In the genomic region with DNA sequence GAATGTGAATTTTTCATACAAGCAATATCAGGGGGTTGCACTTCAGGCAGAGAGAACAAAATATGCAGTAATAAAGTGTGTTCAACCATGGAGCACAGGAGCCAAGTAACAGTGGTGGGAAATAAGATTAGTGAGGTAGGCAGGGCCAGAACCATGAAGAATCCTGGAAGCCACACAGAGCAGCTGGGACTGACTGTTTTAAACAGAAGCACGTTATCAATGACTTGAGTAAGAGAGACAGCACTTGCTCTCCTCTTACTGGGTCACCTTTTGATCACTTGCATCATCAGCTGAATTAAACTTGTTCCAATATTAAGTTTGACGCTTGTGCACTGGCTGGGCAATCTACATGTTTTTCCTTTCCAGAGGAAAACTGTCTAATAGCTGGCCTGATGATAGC, we compare ENCODE assay signal across 24 cellular contexts.
"Had no signal": no experiment of that assay in that cellular context is flagged by ENCODE, and none has a peak within 500 bp of the region (broad histone marks: within the 10 kb centered on the region; RNA-seq: fewer than 3 reads in every experiment).

No MANE protein-coding gene starts in this region.

- H3K27ac ChIP-seq: adrenal gland, breast epithelium, SK-N-MC, VCaP had no signal

- H3K9me3 ChIP-seq: adrenal gland, breast epithelium had no signal

- H3K36me3 ChIP-seq: adrenal gland, breast epithelium had no signal

- H3K27me3 ChIP-seq: adrenal gland, breast epithelium had no signal

- ATAC-seq: activated CD4-positive, alpha-beta T cell treated with anti-CD3 and anti-CD28 coated beads for 36 hours; PC-3 had no signal

- H3K4me1 ChIP-seq: adrenal gland, breast epithelium had no signal

- H3K4me3 ChIP-seq: adrenal gland, breast epithelium, SK-N-MC had no signal

- DNase-seq: activated CD4-positive, alpha-beta memory T cell treated with anti-CD3 and anti-CD28 coated beads, Interleukin-2, amount 10 ng/mL, durations not matched to agents 7 days and 5 days; activated CD4-positive, alpha-beta T cell treated with anti-CD3 and anti-CD28 coated beads for 36 hours; activated CD4-positive, alpha-beta T cell treated with anti-CD3 and anti-CD28 coated beads, Interleukin-2, amount 50 U/mL, for 1 hour; activated gamma-delta T cell treated with Interleukin-2 at 50 U/mL for 16 hours; activated naive CD4-positive, alpha-beta T cell treated with anti-CD3 and anti-CD28 coated beads, Interleukin-2, amount 10 ng/mL, durations not matched to agents 7 days and 5 days; activated naive CD8-positive, alpha-beta T cell treated with anti-CD3 and anti-CD28 coated beads, Interleukin-2, amount 10 ng/mL, durations not matched to agents 7 days and 5 days; activated T-cell treated with anti-CD3 and anti-CD28 coated beads for 4 hours; activated T-cell treated with anti-CD3 and anti-CD28 coated beads, Interleukin-2, amount 50 U/mL, for 48 hours; adrenal gland; anterior cingulate cortex; central memory CD4-positive, alpha-beta T cell; KG1; NCI-H1092; NCI-H1694 treated with DMSO at 0.1 percent for 48 hours; NCI-H2029 treated with DMSO at 0.1 percent for 48 hours; NCI-H345; NCI-H510A treated with DMSO at 0.1 percent for 48 hours; NCI-H69; PC-3; SIG-M5; T-helper 1 cell had no signal
